In the genomic region with DNA sequence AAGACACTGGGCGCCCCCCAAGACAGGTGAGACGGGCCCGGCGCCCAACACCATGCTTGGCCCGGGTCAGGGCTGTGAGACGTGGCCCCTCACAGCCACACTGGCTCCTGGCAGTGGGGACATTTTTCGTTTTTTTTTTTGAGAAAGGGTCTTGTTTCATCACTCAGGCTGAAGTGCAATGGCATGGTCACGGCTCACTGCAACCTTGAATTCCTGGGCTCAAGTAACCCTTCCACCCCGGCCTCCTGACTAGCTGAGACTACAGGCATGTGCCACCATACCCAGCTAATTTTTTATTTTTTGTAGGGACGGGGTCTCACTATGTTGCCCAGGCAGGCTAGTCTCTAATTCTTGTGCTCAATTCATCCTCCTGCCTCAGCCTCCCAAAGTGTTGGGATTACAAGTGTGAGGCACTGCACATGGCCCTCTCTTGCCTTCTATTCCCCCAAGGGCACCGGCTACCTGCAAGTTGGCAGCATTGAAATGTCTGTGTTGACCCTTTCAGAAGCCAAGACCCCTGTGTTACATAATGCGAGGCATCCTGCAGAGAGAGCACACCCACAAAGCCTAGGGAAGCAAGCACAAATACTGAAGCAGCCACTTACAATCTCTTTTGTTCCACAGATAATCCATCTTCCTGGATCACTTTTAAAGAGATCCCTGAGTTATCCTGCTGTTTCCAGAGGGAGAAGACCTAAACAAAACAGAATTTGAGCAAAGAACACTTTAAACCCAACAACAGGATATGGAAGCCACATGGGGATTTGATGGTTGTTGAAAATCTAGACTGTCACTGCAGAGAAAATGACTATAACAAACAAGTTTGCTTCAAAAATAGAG, we compare ENCODE assay signal across 14 cellular contexts.
"Had no signal": no experiment of that assay in that cellular context is flagged by ENCODE, and none has a peak within 500 bp of the region (broad histone marks: within the 10 kb centered on the region; RNA-seq: fewer than 3 reads in every experiment).

No MANE protein-coding gene starts in this region.

- H3K4me2 ChIP-seq: smooth muscle cell had no signal

- H3K27me3 ChIP-seq: pancreas, suprapubic skin had no signal

- H3K9me3 Mint-ChIP-seq: activated CD4-positive, alpha-beta memory T cell treated with anti-CD3 and anti-CD28 coated beads, Interleukin-2, amount 10 ng/mL, durations not matched to agents 7 days and 5 days; activated naive CD4-positive, alpha-beta T cell treated with anti-CD3 and anti-CD28 coated beads, Interleukin-2, amount 10 ng/mL, durations not matched to agents 7 days and 5 days; activated T-cell treated with anti-CD3 and anti-CD28 coated beads, Interleukin-2, amount 50 U/mL, for 24 hours; stimulated activated naive CD8-positive, alpha-beta T cell treated with anti-CD3 and anti-CD28 coated beads, Interleukin-15, Interleukin-2, amounts not matched to agents 100 ng/mL and 50 ng/mL, for 24 hours had no signal

- H3K4me3 Mint-ChIP-seq: activated CD4-positive, alpha-beta memory T cell treated with anti-CD3 and anti-CD28 coated beads, Interleukin-2, amount 10 ng/mL, durations not matched to agents 7 days and 5 days; activated CD4-positive, alpha-beta T cell treated with anti-CD3 and anti-CD28 coated beads for 36 hours; activated naive CD4-positive, alpha-beta T cell treated with anti-CD3 and anti-CD28 coated beads, Interleukin-2, amount 10 ng/mL, durations not matched to agents 7 days and 5 days; activated T-cell treated with anti-CD3 and anti-CD28 coated beads, Interleukin-2, amount 50 U/mL, for 24 hours; stimulated activated naive CD8-positive, alpha-beta T cell treated with anti-CD3 and anti-CD28 coated beads, Interleukin-15, Interleukin-2, amounts not matched to agents 100 ng/mL and 50 ng/mL, for 24 hours; T-helper 17 cell had no signal

- H3K4me1 Mint-ChIP-seq: activated CD4-positive, alpha-beta memory T cell treated with anti-CD3 and anti-CD28 coated beads, Interleukin-2, amount 10 ng/mL, durations not matched to agents 7 days and 5 days; activated CD4-positive, alpha-beta T cell treated with anti-CD3 and anti-CD28 coated beads for 36 hours; activated naive CD4-positive, alpha-beta T cell treated with anti-CD3 and anti-CD28 coated beads, Interleukin-2, amount 10 ng/mL, durations not matched to agents 7 days and 5 days had no signal

- H3K27ac ChIP-seq: lower lobe of right lung, pancreas, suprapubic skin, WERI-Rb-1 had no signal

- H3K4me1 ChIP-seq: lower lobe of right lung, pancreas, suprapubic skin had no signal

- FAIRE-seq: astrocyte, colon, pancreas had no signal

- H3K27me3 Mint-ChIP-seq: activated CD4-positive, alpha-beta memory T cell treated with anti-CD3 and anti-CD28 coated beads, Interleukin-2, amount 10 ng/mL, durations not matched to agents 7 days and 5 days; activated CD4-positive, alpha-beta T cell treated with anti-CD3 and anti-CD28 coated beads for 36 hours; activated naive CD4-positive, alpha-beta T cell treated with anti-CD3 and anti-CD28 coated beads, Interleukin-2, amount 10 ng/mL, durations not matched to agents 7 days and 5 days; activated T-cell treated with anti-CD3 and anti-CD28 coated beads, Interleukin-2, amount 50 U/mL, for 24 hours; stimulated activated naive CD8-positive, alpha-beta T cell treated with anti-CD3 and anti-CD28 coated beads, Interleukin-15, Interleukin-2, amounts not matched to agents 100 ng/mL and 50 ng/mL, for 24 hours; T-helper 17 cell had no signal

- DNase-seq: activated CD4-positive, alpha-beta memory T cell treated with anti-CD3 and anti-CD28 coated beads, Interleukin-2, amount 10 ng/mL, durations not matched to agents 7 days and 5 days; activated CD4-positive, alpha-beta T cell treated with anti-CD3 and anti-CD28 coated beads for 36 hours; activated naive CD4-positive, alpha-beta T cell treated with anti-CD3 and anti-CD28 coated beads, Interleukin-2, amount 10 ng/mL, durations not matched to agents 7 days and 5 days; activated T-cell treated with anti-CD3 and anti-CD28 coated beads, Interleukin-2, amount 50 U/mL, for 24 hours; hippocampal formation; lower lobe of right lung; pancreas; T-helper 17 cell; WERI-Rb-1 had no signal

- H3K36me3 ChIP-seq: WERI-Rb-1 had no signal

- H3K4me3 ChIP-seq: lower lobe of right lung, pancreas, smooth muscle cell, suprapubic skin had no signal

- H3K36me3 Mint-ChIP-seq: activated naive CD4-positive, alpha-beta T cell treated with anti-CD3 and anti-CD28 coated beads, Interleukin-2, amount 10 ng/mL, durations not matched to agents 7 days and 5 days had no signal

- H3K27ac Mint-ChIP-seq: activated CD4-positive, alpha-beta memory T cell treated with anti-CD3 and anti-CD28 coated beads, Interleukin-2, amount 10 ng/mL, durations not matched to agents 7 days and 5 days; activated CD4-positive, alpha-beta T cell treated with anti-CD3 and anti-CD28 coated beads for 36 hours; activated naive CD4-positive, alpha-beta T cell treated with anti-CD3 and anti-CD28 coated beads, Interleukin-2, amount 10 ng/mL, durations not matched to agents 7 days and 5 days; activated T-cell treated with anti-CD3 and anti-CD28 coated beads, Interleukin-2, amount 50 U/mL, for 24 hours; stimulated activated naive CD8-positive, alpha-beta T cell treated with anti-CD3 and anti-CD28 coated beads, Interleukin-15, Interleukin-2, amounts not matched to agents 100 ng/mL and 50 ng/mL, for 24 hours; T-helper 17 cell had no signal

- H3K9me3 ChIP-seq: lower lobe of right lung, pancreas, suprapubic skin had no signal
